19 cellular contexts compared by ENCODE assay signal in the genomic region with DNA sequence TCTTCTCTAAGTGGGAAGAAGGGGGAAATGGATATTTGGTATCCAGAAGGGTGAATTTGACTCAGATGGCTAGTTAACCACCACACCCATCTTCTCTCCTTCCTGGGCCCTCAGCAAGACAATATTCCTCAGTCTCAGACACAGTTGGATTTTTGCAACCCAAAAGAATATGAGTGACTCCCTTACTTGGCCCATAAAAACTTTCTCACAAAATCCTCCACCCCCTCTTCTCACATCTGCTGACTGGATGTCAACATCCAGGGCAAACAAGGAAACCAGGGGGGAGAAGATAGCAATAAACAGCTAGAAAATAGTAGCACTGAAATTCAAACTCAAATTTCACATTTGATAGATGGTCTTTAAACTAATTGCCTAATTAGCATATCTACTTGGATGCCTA. TPM values are rescaled to one million over a fixed set of nuclear protein-coding genes. Genes with fewer than 3 reads are reported as not detected.
"Had no signal": no experiment of that assay in that cellular context is flagged by ENCODE, and none has a peak within 500 bp of the region (broad histone marks: within the 10 kb centered on the region; RNA-seq: fewer than 3 reads in every experiment).

No MANE protein-coding gene starts in this region.

- H3K4me3 ChIP-seq: dorsolateral prefrontal cortex, transverse colon had no signal

- H3K27me3 ChIP-seq: dorsolateral prefrontal cortex, transverse colon had no signal

- H3K9me3 Mint-ChIP-seq: activated B cell treated with CpG ODN at 0.5 μM for 24 hours; activated CD4-positive, alpha-beta T cell treated with anti-CD3 and anti-CD28 coated beads, Interleukin-2, amount 10 ng/mL, durations not matched to agents 24 days and 14 days; activated naive CD8-positive, alpha-beta T cell treated with anti-CD3 and anti-CD28 coated beads, Interleukin-2, amount 10 ng/mL, durations not matched to agents 7 days and 5 days; activated T-helper 1 cell treated with anti-CD3 and anti-CD28 coated beads, Interleukin-12 subunit alpha, Interleukin-12 subunit beta, Interleukin-2, Interleukin-4 antibody, amounts not matched to agents 30 ng/mL and 10 ng/mL and 1 ng/mL, durations not matched to agents 14 hours and 24 hours and 36 hours; nephron progenitor cell had no signal

- H3K9me3 ChIP-seq: transverse colon had no signal

- H3K27me3 Mint-ChIP-seq: activated naive CD8-positive, alpha-beta T cell treated with anti-CD3 and anti-CD28 coated beads, Interleukin-2, amount 10 ng/mL, durations not matched to agents 7 days and 5 days; progenitor cell of endocrine pancreas had no signal

- H3K27ac ChIP-seq: dorsolateral prefrontal cortex, transverse colon had no signal

- H3K36me3 Mint-ChIP-seq: activated naive CD8-positive, alpha-beta T cell treated with anti-CD3 and anti-CD28 coated beads, Interleukin-2, amount 10 ng/mL, durations not matched to agents 7 days and 5 days had no signal

- H3K4me1 ChIP-seq: transverse colon had no signal

- H3K36me3 ChIP-seq: transverse colon had no signal

- ATAC-seq: esophagus mucosa; right cardiac atrium; stimulated activated naive CD8-positive, alpha-beta T cell treated with anti-CD3 and anti-CD28 coated beads, Interleukin-15, Interleukin-2, amounts not matched to agents 100 U/mL and 50 U/mL, for 24 hours had no signal

- H3K27ac Mint-ChIP-seq: activated B cell treated with CpG ODN at 0.5 μM for 24 hours; activated CD4-positive, alpha-beta T cell treated with anti-CD3 and anti-CD28 coated beads, Interleukin-2, amount 10 ng/mL, durations not matched to agents 24 days and 14 days; activated naive CD8-positive, alpha-beta T cell treated with anti-CD3 and anti-CD28 coated beads, Interleukin-2, amount 10 ng/mL, durations not matched to agents 7 days and 5 days; activated T-helper 1 cell treated with anti-CD3 and anti-CD28 coated beads, Interleukin-12 subunit alpha, Interleukin-12 subunit beta, Interleukin-2, Interleukin-4 antibody, amounts not matched to agents 30 ng/mL and 10 ng/mL and 1 ng/mL, durations not matched to agents 14 hours and 24 hours and 36 hours; nephron progenitor cell; progenitor cell of endocrine pancreas had no signal

- DNase-seq: activated B cell treated with CpG ODN at 0.5 μM for 24 hours; activated CD4-positive, alpha-beta T cell treated with anti-CD3 and anti-CD28 coated beads, Interleukin-2, amount 10 ng/mL, durations not matched to agents 24 days and 14 days; activated CD8-positive, alpha-beta memory T cell treated with anti-CD3 and anti-CD28 coated beads for 24 hours; activated naive CD4-positive, alpha-beta T cell; activated naive CD8-positive, alpha-beta T cell treated with anti-CD3 and anti-CD28 coated beads, Interleukin-2, amount 10 ng/mL, durations not matched to agents 7 days and 5 days; aorta; dorsolateral prefrontal cortex; glutamatergic neuron; hypothalamus; nephron progenitor cell; occipital lobe; right cardiac atrium; stimulated activated naive CD8-positive, alpha-beta T cell treated with anti-CD3 and anti-CD28 coated beads, Interleukin-15, Interleukin-2, amounts not matched to agents 100 U/mL and 50 U/mL, for 24 hours; transverse colon had no signal

- H3K4me3 Mint-ChIP-seq: activated B cell treated with CpG ODN at 0.5 μM for 24 hours; activated CD4-positive, alpha-beta T cell treated with anti-CD3 and anti-CD28 coated beads, Interleukin-2, amount 10 ng/mL, durations not matched to agents 24 days and 14 days; activated naive CD8-positive, alpha-beta T cell treated with anti-CD3 and anti-CD28 coated beads, Interleukin-2, amount 10 ng/mL, durations not matched to agents 7 days and 5 days; activated T-helper 1 cell treated with anti-CD3 and anti-CD28 coated beads, Interleukin-12 subunit alpha, Interleukin-12 subunit beta, Interleukin-2, Interleukin-4 antibody, amounts not matched to agents 30 ng/mL and 10 ng/mL and 1 ng/mL, durations not matched to agents 14 hours and 24 hours and 36 hours; nephron progenitor cell had no signal

- H3K4me1 Mint-ChIP-seq: activated B cell treated with CpG ODN at 0.5 μM for 24 hours; activated CD4-positive, alpha-beta T cell treated with anti-CD3 and anti-CD28 coated beads, Interleukin-2, amount 10 ng/mL, durations not matched to agents 24 days and 14 days; activated naive CD8-positive, alpha-beta T cell treated with anti-CD3 and anti-CD28 coated beads, Interleukin-2, amount 10 ng/mL, durations not matched to agents 7 days and 5 days had no signal

RNA-seq across cellular contexts. Expression of a gene that starts 36.0 kb away (rescaled TPM):
- total RNA-seq: activated B cell treated with CpG ODN at 0.5 μM for 24 hours; activated CD4-positive, alpha-beta T cell treated with anti-CD3 and anti-CD28 coated beads, Interleukin-2, amount 10 ng/mL, durations not matched to agents 24 days and 14 days; activated naive CD8-positive, alpha-beta T cell treated with anti-CD3 and anti-CD28 coated beads, Interleukin-2, amount 10 ng/mL, durations not matched to agents 7 days and 5 days; activated T-helper 1 cell treated with anti-CD3 and anti-CD28 coated beads, Interleukin-12 subunit alpha, Interleukin-12 subunit beta, Interleukin-2, Interleukin-4 antibody, amounts not matched to agents 30 ng/mL and 10 ng/mL and 1 ng/mL, durations not matched to agents 14 hours and 24 hours and 36 hours; bronchial epithelial cell; T-helper 2 cell treated with Interferon-gamma antibody and Interleukin-4, amounts not matched to agents 100 ng/mL and 5 ng/mL, for 36 hours had no signal
